In the genomic region with DNA sequence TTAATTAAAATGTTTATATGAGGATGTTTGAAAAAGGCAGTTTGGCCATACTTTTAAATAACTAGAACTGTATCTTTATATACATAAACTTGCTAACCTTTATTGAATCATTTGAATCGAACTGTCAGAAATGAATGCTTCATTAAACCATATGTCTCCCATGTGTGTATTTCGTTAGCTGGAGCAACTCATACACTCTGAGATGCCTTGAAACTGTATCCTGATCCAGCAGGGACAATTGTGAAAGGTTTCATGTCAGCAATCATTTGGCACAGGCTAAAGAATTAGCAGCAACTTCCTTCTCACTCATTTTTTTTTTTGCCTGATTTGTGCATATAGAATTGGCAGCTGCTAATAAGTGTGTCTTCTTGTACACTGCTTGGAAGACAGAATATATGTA, we compare ENCODE assay signal across 11 cellular contexts.
DNase-seq lines count a peak whose midpoint lies in the region; ATAC-seq and TF ChIP-seq lines count a peak whose summit lies in the region.
"Had no signal": no experiment of that assay in that cellular context is flagged by ENCODE, and none has a peak within 500 bp of the region (broad histone marks: within the 10 kb centered on the region; RNA-seq: fewer than 3 reads in every experiment).

No MANE protein-coding gene starts in this region.

- ATAC-seq in RWPE2 (ENCODE audit: low read depth), result peak; percentile 61

- H3K27me3 ChIP-seq in RWPE2 (ENCODE audit: insufficient read depth, poor library complexity, severe bottlenecking), result no peaks in the 10 kb centered on the region
- H3K27me3 ChIP-seq in prostate gland (replicated peaks; ENCODE audit: insufficient read depth), result no peaks in the 10 kb centered on the region

- no peaks in the 10 kb centered on the region for H3K9me3 ChIP-seq in RWPE2 (ENCODE audit: severe bottlenecking)
- H3K9me3 ChIP-seq in prostate gland, result no peaks in the 10 kb centered on the region

- H3K4me1 ChIP-seq in RWPE2 (ENCODE audit: insufficient read depth, poor library complexity, severe bottlenecking), result peaks cover 42% of the 10 kb centered on the region
- no peaks in the 10 kb centered on the region for H3K4me1 ChIP-seq in prostate gland (replicated peaks)

- DNase-seq in HCEC 1CT (peak; percentile 85), RWPE2 (ENCODE audit: low spot score) (no peak), fibroblast of pulmonary artery (ENCODE audit: low read depth) (peak; percentile 53), skeletal muscle cell (ENCODE audit: low read depth) (no peak), amygdala (lab: John Stamatoyannopoulos, UW) (no peak), prostate gland (ENCODE audit: low spot score) (no peak)
- DNase-seq in activated CD8-positive, alpha-beta memory T cell treated with anti-CD3 and anti-CD28 coated beads for 24 hours, result no peak
- DNase-seq: activated CD4-positive, alpha-beta T cell treated with anti-CD3 and anti-CD28 coated beads, Interleukin-2, amount 10 ng/mL, durations not matched to agents 24 days and 14 days; NCI-H1436 treated with DMSO at 0.1 percent for 48 hours; right cardiac atrium had no signal

- intact Hi-C loops in prostate gland (cut with DNase I), result no loop called here

- no peak for TF ChIP-seq CTCF in RWPE2 (IDR thresholded peaks at IDR 0.05; ENCODE audit: poor library complexity, severe bottlenecking)
- no peak for TF ChIP-seq CTCF in fibroblast of pulmonary artery (IDR thresholded peaks at IDR 0.05; ENCODE audit: low read length, missing control alignments)
- no peak for TF ChIP-seq CTCF in prostate gland (IDR thresholded peaks at IDR 0.05)

- WGBS in prostate gland, result 56% methylated on average over 2 of the region's 2 CpGs

- H3K36me3 ChIP-seq in RWPE2 (ENCODE audit: low read depth) (no peaks in the 10 kb centered on the region), prostate gland (no peaks in the 10 kb centered on the region)

- H3K27ac ChIP-seq in RWPE2 (ENCODE audit: poor library complexity, severe bottlenecking), result peak overlapping the region; percentile 91
- H3K27ac ChIP-seq in prostate gland, result no peak overlapping the region
- H3K27ac ChIP-seq: HL-60 had no signal

- H3K4me3 ChIP-seq in RWPE2 (ENCODE audit: severe bottlenecking), result no peak overlapping the region
- peak overlapping the region; percentile 52 for H3K4me3 ChIP-seq in fibroblast of pulmonary artery (replicated peaks; ENCODE audit: low read depth, low read length)
- peak overlapping the region; percentile 43 for H3K4me3 ChIP-seq in skeletal muscle cell (ENCODE audit: low read depth, low read length)
- H3K4me3 ChIP-seq in prostate gland, result no peak overlapping the region

- no peak for TF ChIP-seq POLR2A in prostate gland (IDR thresholded peaks at IDR 0.05)

Comparison
In these comparisons a context has a peak if more than half of its experiments do, and no peak if none do; other contexts are left out.
1. DNase-seq: peak in HCEC 1CT (single experiment) and fibroblast of pulmonary artery (single experiment); none in RWPE2 (single experiment), skeletal muscle cell (single experiment), amygdala (0 of 56), prostate gland (single experiment) and activated CD8-positive, alpha-beta memory T cell treated with anti-CD3 and anti-CD28 coated beads for 24 hours (single experiment).
2. H3K4me3 ChIP-seq: peak in fibroblast of pulmonary artery (single experiment) and skeletal muscle cell (single experiment); none in RWPE2 (single experiment) and prostate gland (0 of 2).